32 cellular contexts compared by ENCODE assay signal in genomic region chr2:185892484-185892883, GRCh38.
"Had no signal": no experiment of that assay in that cellular context is flagged by ENCODE, and none has a peak within 500 bp of the region (broad histone marks: within the 10 kb centered on the region; RNA-seq: fewer than 3 reads in every experiment).

No MANE protein-coding gene starts in this region.

- H3K36me3 ChIP-seq: SJSA1 had no signal

- H3K9me3 ChIP-seq: SJSA1, SK-N-SH had no signal

- H3K27me3 ChIP-seq: SJSA1 had no signal

- H3K4me2 ChIP-seq: KMS-11, PC-9, SK-N-SH had no signal

- H3K27ac ChIP-seq: KMS-11, PC-9, RWPE1, SJSA1 had no signal

- DNase-seq: Karpas-422, KBM-7, NCI-H1048, NCI-H1092 treated with DMSO at 0.1 percent for 48 hours, NCI-H1105 treated with DMSO at 0.1 percent for 48 hours, NCI-H1417, NCI-H1436, NCI-H146, NCI-H1694, NCI-H187, NCI-H1930, NCI-H2029 treated with DMSO at 0.1 percent for 48 hours, NCI-H2081 treated with DMSO at 0.1 percent for 48 hours, NCI-H2107, NCI-H2171, NCI-H226, NCI-H446 treated with DMSO at 0.1 percent for 48 hours, NCI-H510A, NCI-H524, NCI-H526, NCI-H69, NCI-H748 treated with DMSO at 0.1 percent for 48 hours, NCI-H82, PC-9, SHP77 treated with DMSO at 0.1 percent for 48 hours, SK-N-SH, SW 1271 had no signal

- H3K9ac ChIP-seq: KMS-11, SK-N-SH had no signal

- ATAC-seq: Panc1, Right ventricle myocardium inferior had no signal

- H3K4me1 ChIP-seq: SJSA1 had no signal

- H3K4me3 ChIP-seq: PC-9, SJSA1 had no signal

- H2AFZ ChIP-seq: PC-9 had no signal
